ENCODE assay signal across 31 cellular contexts in genomic region chr22:26692215-26692614, GRCh38.
"Had no signal": no experiment of that assay in that cellular context is flagged by ENCODE, and none has a peak within 500 bp of the region (broad histone marks: within the 10 kb centered on the region; RNA-seq: fewer than 3 reads in every experiment).

No MANE protein-coding gene starts in this region.

- ATAC-seq: activated CD4-positive, alpha-beta T cell treated with anti-CD3 and anti-CD28 coated beads for 36 hours; activated naive CD8-positive, alpha-beta T cell treated with anti-CD3 and anti-CD28 coated beads, Interleukin-2, amount 50 U/mL, for 24 hours; activated T-cell treated with anti-CD3 and anti-CD28 coated beads, Interleukin-2, amount 50 U/mL, for 72 hours; esophagus mucosa had no signal

- H3K27me3 Mint-ChIP-seq: activated CD4-positive, alpha-beta memory T cell treated with anti-CD3 and anti-CD28 coated beads, Interleukin-2, amount 10 ng/mL, durations not matched to agents 7 days and 5 days; activated CD4-positive, alpha-beta T cell treated with anti-CD3 and anti-CD28 coated beads for 36 hours; activated CD4-positive, alpha-beta T cell treated with anti-CD3 and anti-CD28 coated beads, Interleukin-2, amount 10 ng/mL, durations not matched to agents 7 days and 5 days; activated naive CD4-positive, alpha-beta T cell treated with anti-CD3 and anti-CD28 coated beads, Interleukin-2, amount 50 U/mL, for 24 hours; activated naive CD8-positive, alpha-beta T cell treated with anti-CD3 and anti-CD28 coated beads for 36 hours; activated naive CD8-positive, alpha-beta T cell treated with anti-CD3 and anti-CD28 coated beads, Interleukin-2, amount 50 U/mL, for 24 hours; activated T-cell treated with anti-CD3 and anti-CD28 coated beads, Interleukin-2, amount 50 U/mL, for 24 hours had no signal

- H3K9me3 ChIP-seq: adrenal gland, ascending aorta, colonic mucosa had no signal

- DNase-seq: activated CD4-positive, alpha-beta memory T cell treated with anti-CD3 and anti-CD28 coated beads, Interleukin-2, amount 10 ng/mL, durations not matched to agents 7 days and 5 days; activated CD4-positive, alpha-beta T cell treated with anti-CD3 and anti-CD28 coated beads for 36 hours; activated CD4-positive, alpha-beta T cell treated with anti-CD3 and anti-CD28 coated beads, Interleukin-2, amount 10 ng/mL, durations not matched to agents 7 days and 5 days; activated CD4-positive, alpha-beta T cell treated with anti-CD3 and anti-CD28 coated beads, Interleukin-2, amount 50 U/mL, for 4 hours; activated CD4-positive, CD25-positive, alpha-beta regulatory T cell; activated CD4-positive, CD25-positive, alpha-beta regulatory T cell treated with anti-CD3 and anti-CD28 coated beads, Interleukin-2, amount 50 U/mL, for 72 hours; activated CD8-positive, alpha-beta memory T cell treated with anti-CD3 and anti-CD28 coated beads, Interleukin-2, amount 50 U/mL, for 48 hours; activated effector memory CD4-positive, alpha-beta T cell treated with Interleukin-2 at 50 U/mL for 16 hours; activated gamma-delta T cell treated with Interleukin-2 at 50 U/mL for 16 hours; activated naive CD4-positive, alpha-beta T cell treated with anti-CD3 and anti-CD28 coated beads for 36 hours; activated naive CD8-positive, alpha-beta T cell treated with anti-CD3 and anti-CD28 coated beads for 36 hours; activated naive CD8-positive, alpha-beta T cell treated with anti-CD3 and anti-CD28 coated beads, Interleukin-2, amount 50 U/mL, for 24 hours; activated T-cell treated with anti-CD3 and anti-CD28 coated beads for 4 hours; activated T-cell treated with anti-CD3 and anti-CD28 coated beads, Interleukin-2, amount 50 U/mL, for 24 hours; activated T-cell treated with anti-CD3 and anti-CD28 coated beads, Interleukin-2, amount 50 U/mL, for 72 hours; adrenal gland; amygdala; central memory CD4-positive, alpha-beta T cell; cerebellar nuclear complex; colonic mucosa; effector CD8-positive, alpha-beta T cell; endodermal cell; foreskin fibroblast; head of caudate nucleus; T-helper 9 cell had no signal

- H3K4me3 ChIP-seq: adrenal gland, ascending aorta, breast epithelium, cardiac muscle cell, colonic mucosa had no signal

- H3K4me3 Mint-ChIP-seq: activated CD4-positive, alpha-beta memory T cell treated with anti-CD3 and anti-CD28 coated beads, Interleukin-2, amount 10 ng/mL, durations not matched to agents 7 days and 5 days; activated CD4-positive, alpha-beta T cell treated with anti-CD3 and anti-CD28 coated beads for 36 hours; activated CD4-positive, alpha-beta T cell treated with anti-CD3 and anti-CD28 coated beads, Interleukin-2, amount 10 ng/mL, durations not matched to agents 7 days and 5 days; activated naive CD4-positive, alpha-beta T cell treated with anti-CD3 and anti-CD28 coated beads for 36 hours; activated naive CD8-positive, alpha-beta T cell treated with anti-CD3 and anti-CD28 coated beads for 36 hours; activated naive CD8-positive, alpha-beta T cell treated with anti-CD3 and anti-CD28 coated beads, Interleukin-2, amount 50 U/mL, for 24 hours; activated T-cell treated with anti-CD3 and anti-CD28 coated beads, Interleukin-2, amount 50 U/mL, for 24 hours; activated T-cell treated with anti-CD3 and anti-CD28 coated beads, Interleukin-2, amount 50 U/mL, for 72 hours; brain; endodermal cell had no signal

- H3K36me3 ChIP-seq: adrenal gland, breast epithelium, cardiac muscle cell, colonic mucosa had no signal

- H3K9me3 Mint-ChIP-seq: activated naive CD4-positive, alpha-beta T cell treated with anti-CD3 and anti-CD28 coated beads for 36 hours; activated naive CD4-positive, alpha-beta T cell treated with anti-CD3 and anti-CD28 coated beads, Interleukin-2, amount 50 U/mL, for 24 hours; activated naive CD8-positive, alpha-beta T cell treated with anti-CD3 and anti-CD28 coated beads for 36 hours; activated naive CD8-positive, alpha-beta T cell treated with anti-CD3 and anti-CD28 coated beads, Interleukin-2, amount 50 U/mL, for 24 hours; activated T-cell treated with anti-CD3 and anti-CD28 coated beads, Interleukin-2, amount 50 U/mL, for 24 hours; activated T-cell treated with anti-CD3 and anti-CD28 coated beads, Interleukin-2, amount 50 U/mL, for 72 hours; endodermal cell had no signal

- H3K27me3 ChIP-seq: adrenal gland, ascending aorta, breast epithelium, cardiac muscle cell, colonic mucosa had no signal

- H3K27ac ChIP-seq: adrenal gland, ascending aorta, breast epithelium, cardiac muscle cell, colonic mucosa had no signal

- H3K4me1 ChIP-seq: adrenal gland, ascending aorta, breast epithelium, colonic mucosa had no signal

- H3K27ac Mint-ChIP-seq: activated CD4-positive, alpha-beta T cell treated with anti-CD3 and anti-CD28 coated beads for 36 hours; activated naive CD4-positive, alpha-beta T cell treated with anti-CD3 and anti-CD28 coated beads for 36 hours; activated naive CD8-positive, alpha-beta T cell treated with anti-CD3 and anti-CD28 coated beads for 36 hours; activated naive CD8-positive, alpha-beta T cell treated with anti-CD3 and anti-CD28 coated beads, Interleukin-2, amount 50 U/mL, for 24 hours; brain; endodermal cell had no signal
